In the genomic region with DNA sequence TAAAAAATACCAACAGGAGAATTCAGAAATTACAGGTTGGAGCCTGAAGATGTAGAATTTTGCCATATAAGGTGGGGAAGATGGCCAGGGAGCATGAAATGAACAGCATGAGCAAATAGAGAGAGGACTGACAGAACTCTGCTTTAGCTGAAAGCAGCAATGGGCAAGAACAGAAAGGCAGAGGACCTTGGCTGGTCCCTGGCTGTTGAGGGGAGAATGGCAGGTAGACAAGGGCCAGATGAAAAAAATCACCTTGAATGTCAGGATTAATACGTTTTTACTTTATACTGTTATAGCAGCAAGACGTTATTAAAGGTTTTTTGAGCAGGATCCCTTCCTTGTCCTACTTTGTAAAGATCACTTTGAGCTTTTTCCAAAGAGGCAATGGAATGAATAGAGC, we compare ENCODE assay signal across 8 cellular contexts. TPM values are rescaled to one million over a fixed set of nuclear protein-coding genes. Genes with fewer than 3 reads are reported as not detected.
DNase-seq lines count a peak whose midpoint lies in the region; ATAC-seq, FAIRE-seq and TF ChIP-seq lines count a peak whose summit lies in the region.

No MANE protein-coding gene starts in this region.

- peak overlapping the region; percentile 95; the same call in 1 of the 2 replicates for H3K27ac ChIP-seq in BLaER1
- no peak overlapping the region for H3K27ac ChIP-seq in H9 (ENCODE audit: insufficient read length, low read depth, low read length)
- H3K27ac ChIP-seq in keratinocyte (ENCODE audit: control insufficient read depth, insufficient read depth, low read length), result peak overlapping the region; percentile 96
- H3K27ac ChIP-seq in aorta (ENCODE audit: low read depth in 1 of 2, low read length in 2 of 2), result no peak overlapping the region

- H4K8ac ChIP-seq in H9 (replicated peaks; ENCODE audit: insufficient read length, low read depth, low read length), result no peak overlapping the region

- H3K36me3 Mint-ChIP-seq in H9 (ENCODE audit: insufficient read depth in 1 of 3, low read depth in 3 of 3), result peaks cover 11 to 34% (median 29%) of the 10 kb centered on the region in 3 experiments; a peak in 6 of 7 replicates
- peaks cover 36% of the 10 kb centered on the region for H3K36me3 Mint-ChIP-seq in activated CD8-positive, alpha-beta T cell treated with anti-CD3 and anti-CD28 coated beads, Interleukin-2, amount 10 ng/mL, durations not matched to agents 7 days and 5 days (ENCODE audit: low read depth)

- no peak overlapping the region for H3K23ac ChIP-seq in H9 (ENCODE audit: insufficient read length, low read depth, low read length)

- peaks cover 7% of the 10 kb centered on the region for H3K27me3 Mint-ChIP-seq in H9 (ENCODE audit: low read depth)
- H3K27me3 Mint-ChIP-seq in activated CD8-positive, alpha-beta T cell treated with anti-CD3 and anti-CD28 coated beads, Interleukin-2, amount 10 ng/mL, durations not matched to agents 7 days and 5 days (ENCODE audit: low read depth), result peaks cover 8% of the 10 kb centered on the region

- H2BK120ac ChIP-seq in H9 (ENCODE audit: low read depth, low read length, poor library complexity, severe bottlenecking), result no peak overlapping the region

- H3K36me3 ChIP-seq in BLaER1, result peaks cover 35% of the 10 kb centered on the region
- H3K36me3 ChIP-seq in keratinocyte (ENCODE audit: control insufficient read depth in 2 of 2, extremely low read depth in 1 of 2, insufficient read depth in 2 of 2, low read length in 2 of 2), result peaks cover 5 to 11% of the 10 kb centered on the region in 2 experiments
- no peaks in the 10 kb centered on the region for H3K36me3 ChIP-seq in aorta (ENCODE audit: control insufficient read depth in 1 of 2, insufficient read depth in 2 of 2, low read length in 1 of 2)

- H4K20me1 ChIP-seq in BLaER1 (peaks cover 2% of the 10 kb centered on the region; the same call in 1 of the 2 replicates), H9 (ENCODE audit: control insufficient read depth, insufficient read depth, insufficient read length) (no peaks in the 10 kb centered on the region), keratinocyte (ENCODE audit: control insufficient read depth, extremely low read depth, insufficient read depth, low read length) (no peaks in the 10 kb centered on the region)

- no peak for DNase-seq in H9
- DNase-seq in activated CD8-positive, alpha-beta T cell treated with anti-CD3 and anti-CD28 coated beads, Interleukin-2, amount 10 ng/mL, durations not matched to agents 7 days and 5 days, result peak; percentile 38
- DNase-seq in keratinocyte (ENCODE audit: low read depth, low spot score), result no peak
- DNase-seq in aorta, result no peak

- peak overlapping the region in 2 of 3 experiments; percentile 78 to 100; a peak in 4 of 7 replicates for H3K27ac Mint-ChIP-seq in H9
- peak overlapping the region; percentile 98 for H3K27ac Mint-ChIP-seq in activated CD8-positive, alpha-beta T cell treated with anti-CD3 and anti-CD28 coated beads, Interleukin-2, amount 10 ng/mL, durations not matched to agents 7 days and 5 days

- no peaks in the 10 kb centered on the region for H3K79me1 ChIP-seq in H9 (ENCODE audit: insufficient read depth, low read depth, low read length, poor library complexity, severe bottlenecking)

- FAIRE-seq in keratinocyte (lab: Jason Lieb, UNC), result no peak

- ATAC-seq in activated CD8-positive, alpha-beta T cell treated with anti-CD3 and anti-CD28 coated beads, Interleukin-2, amount 10 ng/mL, durations not matched to agents 7 days and 5 days, result no peak
- ATAC-seq in aorta (ENCODE audit: low FRiP score) (no peak), HG03025 (IDR thresholded peaks at IDR 0.05; ENCODE audit: low FRiP score, unreplicated experiment) (no peak), GM21717 (IDR thresholded peaks at IDR 0.05; ENCODE audit: unreplicated experiment) (no peak)
- ATAC-seq in activated CD4-positive, CD25-positive, alpha-beta regulatory T cell treated with anti-CD3 and anti-CD28 coated beads, Interleukin-2, amount 50 U/mL, for 24 hours, result no peak

- no CpG with 5 or more reads among the region's 2 CpGs for WGBS in H9 (ENCODE audit: extremely low coverage, insufficient read length, low lambda C conversion rate)
- 18 to 24% methylated on average over 2 of the region's 2 CpGs for WGBS in aorta, 2 donors

- no peak overlapping the region for H2BK12ac ChIP-seq in H9 (ENCODE audit: insufficient read length, low read depth, low read length)

- H3K4me3 Mint-ChIP-seq in H9, result peak overlapping the region; percentile 99
- peak overlapping the region; percentile 83 for H3K4me3 Mint-ChIP-seq in activated CD8-positive, alpha-beta T cell treated with anti-CD3 and anti-CD28 coated beads, Interleukin-2, amount 10 ng/mL, durations not matched to agents 7 days and 5 days

- H4K91ac ChIP-seq in H9 (ENCODE audit: insufficient read length, low read depth, low read length), result no peak overlapping the region

- no peak overlapping the region for H3K14ac ChIP-seq in H9 (ENCODE audit: insufficient read depth, low read length)

- H3K4me2 ChIP-seq in BLaER1, result peak overlapping the region; percentile 83
- H3K4me2 ChIP-seq in H9 (ENCODE audit: insufficient read depth, insufficient read length, low read length), result peak overlapping the region; percentile 81
- H3K4me2 ChIP-seq in keratinocyte (ENCODE audit: control insufficient read depth, extremely low read depth, insufficient read depth, low read depth, low read length), result peak overlapping the region; percentile 97

- H3K79me2 ChIP-seq in H9 (ENCODE audit: insufficient read depth, low read length) (peaks cover 8% of the 10 kb centered on the region; the same call in 1 of the 2 replicates), keratinocyte (ENCODE audit: control insufficient read depth, insufficient read depth, low read length) (peaks cover 26% of the 10 kb centered on the region)

- H3K9me3 ChIP-seq in BLaER1, result no peaks in the 10 kb centered on the region
- no peaks in the 10 kb centered on the region for H3K9me3 ChIP-seq in H9 (ENCODE audit: control insufficient read depth, low read depth, low read length)
- H3K9me3 ChIP-seq in keratinocyte (ENCODE audit: control insufficient read depth, low read depth, low read length), result no peaks in the 10 kb centered on the region
- H3K9me3 ChIP-seq in aorta (ENCODE audit: control insufficient read depth, low read length), result no peaks in the 10 kb centered on the region

- H3K4me3 ChIP-seq in BLaER1, result peak overlapping the region; percentile 88
- H3K4me3 ChIP-seq in keratinocyte (ENCODE audit: control insufficient read depth in 2 of 3, extremely low read depth in 1 of 3, insufficient read depth in 2 of 3, low read depth in 1 of 3, low read length in 3 of 3), result peak overlapping the region; percentile 73 to 95 (median 93)
- peak overlapping the region; percentile 86 to 96 for H3K4me3 ChIP-seq in aorta (ENCODE audit: low read length in 2 of 2)

- no peaks in the 10 kb centered on the region for H3K27me3 ChIP-seq in BLaER1
- H3K27me3 ChIP-seq in H9 (ENCODE audit: insufficient read depth, low read length), result no peaks in the 10 kb centered on the region
- H3K27me3 ChIP-seq in keratinocyte (ENCODE audit: control insufficient read depth, extremely low read depth, insufficient read depth, low read length), result no peaks in the 10 kb centered on the region
- H3K27me3 ChIP-seq in aorta (ENCODE audit: control insufficient read depth in 1 of 2, insufficient read depth in 2 of 2, low read length in 1 of 2), result no peaks in the 10 kb centered on the region

- CTCF ChIA-PET in activated CD8-positive, alpha-beta T cell treated with anti-CD3 and anti-CD28 coated beads, Interleukin-2, amount 10 ng/mL, durations not matched to agents 7 days and 5 days (lab: Charles Lee), result interaction anchor here (0.7 to 6.8 kb wide), 22 partner anchors 9 to 388 kb away, joined by 3 to 130 read pairs (median 8); a partner anchor contains a TSS

- TF ChIP-seq CTCF in H9 (conservative IDR thresholded peaks at IDR 0.05) (peak; percentile 53), keratinocyte (optimal IDR thresholded peaks at IDR 0.05 in 1 of 3, IDR thresholded peaks at IDR 0.05 in 1 of 3, conservative IDR thresholded peaks at IDR 0.05 in 1 of 3; ENCODE audit: extremely low read depth in 1 of 3, insufficient read depth in 2 of 3, low read length in 3 of 3) (peak; percentile 29 to 69 (median 59))

- no peaks in the 10 kb centered on the region for H3K9me3 Mint-ChIP-seq in H9
- no peaks in the 10 kb centered on the region for H3K9me3 Mint-ChIP-seq in activated CD8-positive, alpha-beta T cell treated with anti-CD3 and anti-CD28 coated beads, Interleukin-2, amount 10 ng/mL, durations not matched to agents 7 days and 5 days (ENCODE audit: insufficient read depth)

- no peak overlapping the region for H3T11ph ChIP-seq in H9 (ENCODE audit: low read length)

- H2AFZ ChIP-seq in H9 (ENCODE audit: low read length), result no peak overlapping the region
- H2AFZ ChIP-seq in keratinocyte (ENCODE audit: control insufficient read depth, low read length), result peak overlapping the region; percentile 98

- H3K9me1 ChIP-seq in keratinocyte (ENCODE audit: control insufficient read depth, extremely low read depth, insufficient read depth, low read length), result no peaks in the 10 kb centered on the region

- H3K4me1 ChIP-seq in BLaER1 (peaks cover 36% of the 10 kb centered on the region), H9 (ENCODE audit: insufficient read depth, low read length) (no peaks in the 10 kb centered on the region), keratinocyte (ENCODE audit: control insufficient read depth, extremely low read depth, insufficient read depth, low read length) (peaks cover 19% of the 10 kb centered on the region), aorta (ENCODE audit: control insufficient read depth in 1 of 2, insufficient read depth in 2 of 2, low read length in 2 of 2) (peaks cover 1 to 3% of the 10 kb centered on the region in 2 donors)

- no peak overlapping the region for H2BK15ac ChIP-seq in H9 (ENCODE audit: low read depth, low read length)

- no peak overlapping the region for H3K56ac ChIP-seq in H9 (ENCODE audit: insufficient read length, low read depth, low read length)

- peak overlapping the region; percentile 92; the same call in 1 of the 2 replicates for H3K9ac ChIP-seq in BLaER1
- H3K9ac ChIP-seq in H9 (ENCODE audit: extremely low read depth, insufficient read length, low read length), result peak overlapping the region; percentile 93
- H3K9ac ChIP-seq in keratinocyte (ENCODE audit: control insufficient read depth, extremely low read depth, insufficient read depth, low read length), result peak overlapping the region; percentile 97

- H2BK5ac ChIP-seq in H9 (ENCODE audit: insufficient read length, low read length), result no peak overlapping the region

- dilution Hi-C loops in keratinocyte (cut with MboI; ENCODE audit: extremely low pct_ligation_motif_present, low sequenced_read_pairs), result no loop called here

- peaks cover 6 to 15% of the 10 kb centered on the region in 2 experiments for H3K4me1 Mint-ChIP-seq in H9
- peaks cover 52% of the 10 kb centered on the region for H3K4me1 Mint-ChIP-seq in activated CD8-positive, alpha-beta T cell treated with anti-CD3 and anti-CD28 coated beads, Interleukin-2, amount 10 ng/mL, durations not matched to agents 7 days and 5 days (ENCODE audit: low read depth)

- POLR2A ChIA-PET in activated CD8-positive, alpha-beta T cell treated with anti-CD3 and anti-CD28 coated beads, Interleukin-2, amount 10 ng/mL, durations not matched to agents 7 days and 5 days (lab: Charles Lee), result interaction anchor here (0.7 to 3.4 kb wide), 6 partner anchors 8 to 280 kb away, joined by 3 to 35 read pairs (median 5); a partner anchor contains a TSS

- intact Hi-C loops in aorta (cut with DNase I), result no loop called here

- H3K4ac ChIP-seq in H9 (ENCODE audit: low read depth, low read length), result no peak overlapping the region

- H2BK20ac ChIP-seq in H9 (ENCODE audit: low read depth, low read length, poor library complexity, severe bottlenecking), result no peak overlapping the region

- H3K23me2 ChIP-seq in H9 (ENCODE audit: insufficient read length, low read depth, low read length, poor library complexity, severe bottlenecking), result peaks cover 3% of the 10 kb centered on the region

- H3K18ac ChIP-seq in H9 (ENCODE audit: insufficient read length, low read depth, low read length), result no peak overlapping the region

- no peak overlapping the region for H4K5ac ChIP-seq in H9 (ENCODE audit: insufficient read length, low read depth, low read length)

- no peak overlapping the region for H2AK5ac ChIP-seq in H9 (ENCODE audit: insufficient read length, low read length)

RNA-seq across cellular contexts. Expression of a gene that starts 1.0 kb away (rescaled TPM):
- total RNA-seq in H9 (2021) (87.8 and 88.3 TPM in 2 replicates), aorta (10 to 100 TPM; 12.0 to 13.4 TPM)
- 10 to 100 TPM; 32.6 to 33.5 TPM for total RNA-seq in activated CD8-positive, alpha-beta T cell treated with anti-CD3 and anti-CD28 coated beads, Interleukin-2, amount 10 ng/mL, durations not matched to agents 7 days and 5 days
- polyA plus RNA-seq in keratinocyte (36.7 to 45.5 TPM (median 42.5 TPM) in 3 replicates), aorta (10 to 100 TPM in 1 of 2 donors, 1 to 10 TPM in 1; 9.6 to 33.7 TPM)
- 33.5 TPM for polyA plus RNA-seq in keratinocyte (2011; ENCODE audit: low read depth)
- polyA plus RNA-seq in keratinocyte (2011; cell fraction: cytosol; rRNA removed), result 32.4 and 63.7 TPM in 2 replicates
- 14.8 and 15.8 TPM in 2 replicates for polyA plus RNA-seq in keratinocyte (2011; cell fraction: nucleus; rRNA removed)
- 22.2 and 32.8 TPM in 2 replicates for polyA plus RNA-seq in keratinocyte (2012; ENCODE audit: low replicate concordance)
- polyA minus RNA-seq in keratinocyte, result 21.5 to 54.4 TPM (median 40.1 TPM) in 3 replicates
- polyA minus RNA-seq in keratinocyte (2011; cell fraction: cytosol; rRNA and poly(A)+ RNA removed), result 28.4 TPM
- 9.1 and 12.2 TPM in 2 replicates for polyA minus RNA-seq in keratinocyte (2011; cell fraction: nucleus; rRNA and poly(A)+ RNA removed)

RNA-seq across cellular contexts. Expression of a gene that starts 12.1 kb away (rescaled TPM):
- total RNA-seq in H9 (2021) (11.8 and 12.7 TPM in 2 replicates), aorta (10 to 100 TPM; 56.9 to 59.7 TPM)
- 10 to 100 TPM; 40.0 to 41.1 TPM for total RNA-seq in activated CD8-positive, alpha-beta T cell treated with anti-CD3 and anti-CD28 coated beads, Interleukin-2, amount 10 ng/mL, durations not matched to agents 7 days and 5 days
- polyA plus RNA-seq in keratinocyte (29.0 to 34.9 TPM (median 31.0 TPM) in 3 replicates), aorta (10 to 100 TPM; 16.7 to 22.8 TPM)
- polyA plus RNA-seq in keratinocyte (2011; ENCODE audit: low read depth), result 10.6 TPM
- polyA plus RNA-seq in keratinocyte (2011; cell fraction: cytosol; rRNA removed), result 16.6 and 25.5 TPM in 2 replicates
- 53.2 and 56.2 TPM in 2 replicates for polyA plus RNA-seq in keratinocyte (2011; cell fraction: nucleus; rRNA removed)
- polyA plus RNA-seq in keratinocyte (2012; ENCODE audit: low replicate concordance), result 24.2 and 27.1 TPM in 2 replicates
- 22.0 to 34.1 TPM (median 30.7 TPM) in 3 replicates for polyA minus RNA-seq in keratinocyte
- 7.5 TPM for polyA minus RNA-seq in keratinocyte (2011; cell fraction: cytosol; rRNA and poly(A)+ RNA removed)
- 21.6 and 42.5 TPM in 2 replicates for polyA minus RNA-seq in keratinocyte (2011; cell fraction: nucleus; rRNA and poly(A)+ RNA removed)

RNA-seq across cellular contexts. Expression of a gene that starts 34.4 kb away (rescaled TPM):
- 0.29 and 0.52 TPM in 2 replicates for total RNA-seq in H9 (2021)
- 1 to 10 TPM; 1.4 to 1.7 TPM for total RNA-seq in activated CD8-positive, alpha-beta T cell treated with anti-CD3 and anti-CD28 coated beads, Interleukin-2, amount 10 ng/mL, durations not matched to agents 7 days and 5 days
- polyA plus RNA-seq in keratinocyte, result 0.02 to 0.09 TPM (median 0.05 TPM) in 3 replicates
- polyA plus RNA-seq in keratinocyte (2011; ENCODE audit: low read depth), result not detected
- 0.06 TPM in 1 of 2 replicates, not detected in the other for polyA plus RNA-seq in keratinocyte (2011; cell fraction: cytosol; rRNA removed)
- not detected in 2 replicates for polyA plus RNA-seq in keratinocyte (2011; cell fraction: nucleus; rRNA removed)
- not detected in 2 replicates for polyA plus RNA-seq in keratinocyte (2012; ENCODE audit: low replicate concordance)
- polyA minus RNA-seq in keratinocyte, result not detected in 3 replicates
- polyA minus RNA-seq in keratinocyte (2011; cell fraction: cytosol; rRNA and poly(A)+ RNA removed), result not detected
- not detected in 2 replicates for polyA minus RNA-seq in keratinocyte (2011; cell fraction: nucleus; rRNA and poly(A)+ RNA removed)
- total RNA-seq in aorta, result 10 to 100 TPM in 1 of 2 donors, 1 to 10 TPM in 1; 7.9 to 13.1 TPM
- under 1 TPM in 1 of 2 donors, not detected in 1; 0.20 TPM for polyA plus RNA-seq in aorta

Comparison
In these comparisons a context has a peak if more than half of its experiments do, and no peak if none do; other contexts are left out.
1. H3K27ac ChIP-seq: peak in BLaER1 (single experiment) and keratinocyte (single experiment); none in H9 (single experiment) and aorta (0 of 2).
2. Peak in every context shown above with its lines, with median percentiles within 50 percentile points of each other: H3K4me2 ChIP-seq, H3K4me3 ChIP-seq and H3K9ac ChIP-seq.